Comparison of ENCODE assay signal across 12 cellular contexts in genomic region chr3:4417449-4417848, GRCh38. TPM values are rescaled to one million over a fixed set of nuclear protein-coding genes. Genes with fewer than 3 reads are reported as not detected.
A peak's percentile ranks its signal among the peaks of the same experiment; 100 is the strongest.
DNase-seq lines count a peak whose midpoint lies in the region; ATAC-seq, FAIRE-seq and TF ChIP-seq lines count a peak whose summit lies in the region.
"Had no signal": no experiment of that assay in that cellular context is flagged by ENCODE, and none has a peak within 500 bp of the region (broad histone marks: within the 10 kb centered on the region; RNA-seq: fewer than 3 reads in every experiment).

No MANE protein-coding gene starts in this region.

- peaks cover 0 to 9% of the 10 kb centered on the region in 2 experiments; a peak in 3 of 5 replicates for H3K4me1 ChIP-seq in K562 (replicated peaks in 1 of 2; ENCODE audit: control insufficient read depth in 2 of 2, insufficient read depth in 2 of 2, low read length in 2 of 2)

- no peak for FAIRE-seq in K562 (lab: Jason Lieb, UNC)

- no peak for TF ChIP-seq CTCF in K562 (IDR thresholded peaks at IDR 0.05 in 2 of 3, conservative IDR thresholded peaks at IDR 0.05 in 1 of 3; ENCODE audit: insufficient read depth in 2 of 3, low read depth in 1 of 3, low read length in 3 of 3)

- no peak overlapping the region for H3K4me3 Mint-ChIP-seq in natural killer cell treated with Interleukin-12 subunit alpha and Interleukin-12 subunit beta and Interleukin-15 and Interleukin-18, amount 100 ng/mL, for 72 hours
- H3K4me3 Mint-ChIP-seq: activated CD4-positive, alpha-beta memory T cell treated with anti-CD3 and anti-CD28 coated beads for 36 hours had no signal

- no peak for TF ChIP-seq POLR2A in K562 (conservative IDR thresholded peaks at IDR 0.05)

- DNase-seq in DMS 273 (lab: John Stamatoyannopoulos, UW; ENCODE audit: unreplicated experiment) (peak; percentile 44), DMS 273 treated with DMSO at 0.1 percent for 48 hours (lab: John Stamatoyannopoulos, UW) (no peak), K562 (ENCODE audit: extremely low read depth in 1 of 4, low spot score in 3 of 4) (peak in 1 of 4 experiments; percentile 28), left cardiac atrium (no peak), stromal cell of bone marrow (ENCODE audit: low read depth) (peak; percentile 35)
- no peak for DNase-seq in activated T-cell treated with anti-CD3 and anti-CD28 coated beads, Interleukin-2, amount 50 U/mL, for 1 hour
- no peak for DNase-seq in natural killer cell treated with Interleukin-12 subunit alpha and Interleukin-12 subunit beta and Interleukin-15 and Interleukin-18, amount 100 ng/mL, for 72 hours (ENCODE audit: low spot score)
- no peak for DNase-seq in stimulated activated naive CD8-positive, alpha-beta T cell treated with anti-CD3 and anti-CD28 coated beads, Interleukin-15, Interleukin-2, amounts not matched to agents 100 U/mL and 50 U/mL, for 24 hours
- DNase-seq: amniotic stem cell, KG1 had no signal

- no peak overlapping the region for H3K4me2 ChIP-seq in K562 (ENCODE audit: insufficient read depth, low read length)

- ATAC-seq in K562 (no peak), left cardiac atrium (peak; percentile 43 to 50)
- ATAC-seq in natural killer cell treated with Interleukin-12 subunit alpha and Interleukin-12 subunit beta and Interleukin-15 and Interleukin-18, amount 100 ng/mL, for 72 hours: no peak
- no peak for ATAC-seq in stimulated activated naive CD8-positive, alpha-beta T cell treated with anti-CD3 and anti-CD28 coated beads, Interleukin-15, Interleukin-2, amounts not matched to agents 100 U/mL and 50 U/mL, for 24 hours

- no peak overlapping the region for H3K27ac Mint-ChIP-seq in natural killer cell treated with Interleukin-12 subunit alpha and Interleukin-12 subunit beta and Interleukin-15 and Interleukin-18, amount 100 ng/mL, for 72 hours
- H3K27ac Mint-ChIP-seq: activated CD4-positive, alpha-beta memory T cell treated with anti-CD3 and anti-CD28 coated beads for 36 hours had no signal

- intact Hi-C loops in K562 (cut with micrococcal nuclease) (loop anchor here (5.0 kb wide), 1 partner anchor 165 kb away; no protein-coding TSS in a partner anchor), left cardiac atrium (cut with DNase I) (no loop called here)

- no peaks in the 10 kb centered on the region for H3K36me3 ChIP-seq in K562 (ENCODE audit: control insufficient read depth, insufficient read depth, low read length)

- H3K4me1 Mint-ChIP-seq in natural killer cell treated with Interleukin-12 subunit alpha and Interleukin-12 subunit beta and Interleukin-15 and Interleukin-18, amount 100 ng/mL, for 72 hours (ENCODE audit: low read depth in 2 of 2): peaks cover 3 to 9% of the 10 kb centered on the region in 2 donors

- no peaks in the 10 kb centered on the region for H4K20me1 ChIP-seq in K562 (replicated peaks; ENCODE audit: control insufficient read depth, insufficient read depth, low read length)

- H3K9me1 ChIP-seq in K562 (ENCODE audit: control insufficient read depth, insufficient read depth, low read length): no peaks in the 10 kb centered on the region

- H3K9me3 ChIP-seq in K562 (replicated peaks; ENCODE audit: control insufficient read depth, insufficient read depth, low read depth, low read length): no peaks in the 10 kb centered on the region

- no peak for TF ChIP-seq EP300 in K562 (IDR thresholded peaks at IDR 0.05; ENCODE audit: low read length)

- in situ Hi-C loops in K562 (cut with MboI): no loop called here

- no peaks in the 10 kb centered on the region for H3K79me2 ChIP-seq in K562 (ENCODE audit: control insufficient read depth, insufficient read depth, low read length)

- no peaks in the 10 kb centered on the region for H3K27me3 Mint-ChIP-seq in natural killer cell treated with Interleukin-12 subunit alpha and Interleukin-12 subunit beta and Interleukin-15 and Interleukin-18, amount 100 ng/mL, for 72 hours
- H3K27me3 Mint-ChIP-seq: activated CD4-positive, alpha-beta memory T cell treated with anti-CD3 and anti-CD28 coated beads for 36 hours had no signal

- no peak overlapping the region for H3K9ac ChIP-seq in K562 (ENCODE audit: insufficient read depth in 1 of 2, low read depth in 2 of 2, low read length in 2 of 2)

- TF ChIP-seq RAD21 in K562 (CRISPR knock-in tag; conservative IDR thresholded peaks at IDR 0.05 in 1 of 2, IDR thresholded peaks at IDR 0.05 in 1 of 2): no peak

- H3K27ac ChIP-seq in K562 (ENCODE audit: extremely low read depth, low read depth, low read length): no peak overlapping the region
- H3K27ac ChIP-seq: 22Rv1 had no signal

- H3K27me3 ChIP-seq in K562 (ENCODE audit: control insufficient read depth in 2 of 2, insufficient read depth in 2 of 2, low read length in 2 of 2): no peaks in the 10 kb centered on the region

- peaks cover under 1% of the 10 kb centered on the region for H3K36me3 Mint-ChIP-seq in natural killer cell treated with Interleukin-12 subunit alpha and Interleukin-12 subunit beta and Interleukin-15 and Interleukin-18, amount 100 ng/mL, for 72 hours

- CTCF ChIA-PET in K562 (lab: Yijun Ruan, JAX; ENCODE audit: low intra/inter-chr PET ratio): no interaction called here

- no peak overlapping the region for H3K4me3 ChIP-seq in K562

- BruUV-seq in K562 (replicated peaks; lab: Mats Ljungman, UMichigan): no TSS peak

- H3K9me3 Mint-ChIP-seq in natural killer cell treated with Interleukin-12 subunit alpha and Interleukin-12 subunit beta and Interleukin-15 and Interleukin-18, amount 100 ng/mL, for 72 hours: no peaks in the 10 kb centered on the region
- H3K9me3 Mint-ChIP-seq: activated CD4-positive, alpha-beta memory T cell treated with anti-CD3 and anti-CD28 coated beads for 36 hours had no signal

- 19% methylated on average over 1 of the region's 1 CpG for WGBS in K562 (ENCODE audit: insufficient coverage, low coverage, missing lambda C conversion rate)

- POLR2A ChIA-PET in K562 (lab: Yijun Ruan, JAX): no interaction called here

- H2AFZ ChIP-seq in K562 (ENCODE audit: low read depth, low read length): no peak overlapping the region

TF ChIP-seq in K562, 482 proteins besides CTCF, POLR2A, EP300 and RAD21:
- TF ChIP-seq NFIC (IDR thresholded peaks at IDR 0.05) (0 out of 2 replicates have a peak, but pooled peaks have one; percentile 17), E2F3 (CRISPR knock-in tag; IDR thresholded peaks at IDR 0.05) (no peak), ID3 (CRISPR knock-in tag; IDR thresholded peaks at IDR 0.05) (no peak), ID3 (tag; IDR thresholded peaks at IDR 0.05) (no peak), ZBED1 (IDR thresholded peaks at IDR 0.05) (no peak), SREBF2 (CRISPR knock-in tag; IDR thresholded peaks at IDR 0.05) (no peak), TAF1 (IDR thresholded peaks at IDR 0.05; ENCODE audit: control insufficient read depth, extremely low read depth, insufficient read depth, low read length, severe bottlenecking) (no peak), E2F6 (IDR thresholded peaks at IDR 0.05; ENCODE audit: borderline replicate concordance in 1 of 2, extremely low read depth in 1 of 2, insufficient read depth in 1 of 2, insufficient read length in 1 of 2, low read depth in 1 of 2, low read length in 1 of 2, poor library complexity in 1 of 2, severe bottlenecking in 1 of 2) (no peak), NCOA4 (IDR thresholded peaks at IDR 0.05; ENCODE audit: partially characterized antibody) (no peak), NFXL1 (CRISPR knock-in tag; IDR thresholded peaks at IDR 0.05) (no peak)

RNA-seq across cellular contexts. Expression of gene SUMF1, which starts 49.6 kb away (rescaled TPM):
- total RNA-seq in K562 (2011; cell fraction: chromatin; rRNA removed; ENCODE audit: low replicate concordance): 20.5 and 21.4 TPM in 2 replicates
- 18.0 and 18.2 TPM in 2 replicates for total RNA-seq in K562 (2011; cell fraction: nucleolus; rRNA removed)
- 15.5 and 18.3 TPM in 2 replicates for total RNA-seq in K562 (2011; cell fraction: nucleoplasm; rRNA removed)
- total RNA-seq in K562 (2014; rRNA removed) (6.6 and 8.1 TPM in 2 replicates), K562 (2014; rRNA removed; fragmentation: Illumina TruSeq; extraction: Trizol) (4.2 and 4.6 TPM in 2 replicates), K562 (2015; rRNA removed; fragmentation: Illumina TruSeq; extraction: Trizol) (4.1 and 4.6 TPM in 2 replicates), K562 (2021) (5.6 and 6.0 TPM in 2 replicates), left cardiac atrium (10 to 100 TPM; 12.0 to 13.0 TPM)
- polyA plus RNA-seq in K562 (2011; rRNA removed) (3.8 and 6.4 TPM in 2 replicates), K562 (2014; fragmentation: Illumina TruSeq; extraction: Trizol) (2.9 and 3.7 TPM in 2 replicates), K562 (2014; fragmentation: Nextera tagmentation; extraction: Ambion mirVana) (1 to 10 TPM; 1.3 to 1.4 TPM), K562 (2014; rRNA removed) (5.2 and 7.4 TPM in 2 replicates)
- 5.6 and 16.4 TPM in 2 replicates for polyA plus RNA-seq in K562 (2011; cell fraction: cytosol; rRNA removed)
- 4.5 and 5.7 TPM in 2 replicates for polyA plus RNA-seq in K562 (2011; cell fraction: nucleus; rRNA removed)
- polyA plus RNA-seq in K562 (2012): 3.5 and 4.1 TPM in 2 replicates
- polyA minus RNA-seq in K562 (2011; rRNA and poly(A)+ RNA removed): 10.9 and 15.6 TPM in 2 replicates
- 4.8 and 5.0 TPM in 2 replicates for polyA minus RNA-seq in K562 (2011; cell fraction: cytosol; rRNA and poly(A)+ RNA removed)
- polyA minus RNA-seq in K562 (2011; cell fraction: nucleus; rRNA and poly(A)+ RNA removed): 22.3 and 23.8 TPM in 2 replicates
- total RNA-seq in natural killer cell treated with Interleukin-12 subunit alpha and Interleukin-12 subunit beta and Interleukin-15 and Interleukin-18, amount 100 ng/mL, for 72 hours: 10 to 100 TPM; 13.6 to 13.7 TPM

Comparison
In these comparisons a context has a peak if more than half of its experiments do, and no peak if none do; other contexts are left out.
1. DNase-seq: peak in DMS 273 (single experiment) and stromal cell of bone marrow (single experiment); none in DMS 273 treated with DMSO at 0.1 percent for 48 hours (single experiment), left cardiac atrium (single experiment), activated T-cell treated with anti-CD3 and anti-CD28 coated beads, Interleukin-2, amount 50 U/mL, for 1 hour (single experiment), natural killer cell treated with Interleukin-12 subunit alpha and Interleukin-12 subunit beta and Interleukin-15 and Interleukin-18, amount 100 ng/mL, for 72 hours (single experiment) and stimulated activated naive CD8-positive, alpha-beta T cell treated with anti-CD3 and anti-CD28 coated beads, Interleukin-15, Interleukin-2, amounts not matched to agents 100 U/mL and 50 U/mL, for 24 hours (single experiment).
2. ATAC-seq: peak in left cardiac atrium (2 of 2); none in K562 (single experiment), natural killer cell treated with Interleukin-12 subunit alpha and Interleukin-12 subunit beta and Interleukin-15 and Interleukin-18, amount 100 ng/mL, for 72 hours (0 of 2) and stimulated activated naive CD8-positive, alpha-beta T cell treated with anti-CD3 and anti-CD28 coated beads, Interleukin-15, Interleukin-2, amounts not matched to agents 100 U/mL and 50 U/mL, for 24 hours (single experiment).